ENCODE assay signal across 9 cellular contexts in the genomic region with DNA sequence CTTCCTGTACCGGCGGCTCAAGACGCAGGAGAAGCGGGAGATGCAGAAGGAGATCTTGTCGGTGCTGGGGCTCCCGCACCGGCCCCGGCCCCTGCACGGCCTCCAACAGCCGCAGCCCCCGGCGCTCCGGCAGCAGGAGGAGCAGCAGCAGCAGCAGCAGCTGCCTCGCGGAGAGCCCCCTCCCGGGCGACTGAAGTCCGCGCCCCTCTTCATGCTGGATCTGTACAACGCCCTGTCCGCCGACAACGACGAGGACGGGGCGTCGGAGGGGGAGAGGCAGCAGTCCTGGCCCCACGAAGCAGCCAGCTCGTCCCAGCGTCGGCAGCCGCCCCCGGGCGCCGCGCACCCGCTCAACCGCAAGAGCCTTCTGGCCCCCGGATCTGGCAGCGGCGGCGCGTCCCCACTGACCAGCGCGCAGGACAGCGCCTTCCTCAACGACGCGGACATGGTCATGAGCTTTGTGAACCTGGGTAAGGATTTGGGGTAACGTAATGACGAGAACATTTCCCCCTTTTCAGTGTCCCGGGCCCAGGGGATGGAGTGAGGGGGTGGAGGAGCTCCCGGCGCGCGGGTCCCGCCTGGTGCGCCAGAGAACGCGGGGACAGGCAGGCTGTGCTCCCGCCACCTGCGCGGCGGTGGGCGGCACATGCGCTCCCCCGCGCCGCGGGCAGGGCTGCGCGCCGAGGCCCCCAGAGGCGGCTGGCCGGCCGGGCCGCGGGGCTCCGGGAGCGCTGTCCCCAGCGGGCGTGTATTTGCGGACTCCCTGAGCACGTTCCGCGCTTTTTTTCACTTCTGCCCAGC. TPM values are rescaled to one million over a fixed set of nuclear protein-coding genes. Genes with fewer than 3 reads are reported as not detected.
DNase-seq lines count a peak whose midpoint lies in the region; ATAC-seq and TF ChIP-seq lines count a peak whose summit lies in the region.
"Had no signal": no experiment of that assay in that cellular context is flagged by ENCODE, and none has a peak within 500 bp of the region (broad histone marks: within the 10 kb centered on the region; RNA-seq: fewer than 3 reads in every experiment).

No MANE protein-coding gene starts in this region.

- H3K27ac ChIP-seq in testis: no peak overlapping the region

- no peak for TF ChIP-seq POLR2A in testis (IDR thresholded peaks at IDR 0.05)

- H3K27ac Mint-ChIP-seq in activated naive CD8-positive, alpha-beta T cell treated with anti-CD3 and anti-CD28 coated beads for 36 hours: no peak overlapping the region

- peaks cover 86% of the 10 kb centered on the region for H3K27me3 Mint-ChIP-seq in activated naive CD8-positive, alpha-beta T cell treated with anti-CD3 and anti-CD28 coated beads for 36 hours

- no peaks in the 10 kb centered on the region for H3K36me3 ChIP-seq in ES-I3 (ENCODE audit: insufficient read depth, low read length)
- no peaks in the 10 kb centered on the region for H3K36me3 ChIP-seq in testis (ENCODE audit: low read depth, missing control alignments)

- H3K9me3 ChIP-seq in ES-I3 (ENCODE audit: control insufficient read depth, insufficient read depth, low read length) (no peaks in the 10 kb centered on the region), testis (no peaks in the 10 kb centered on the region)

- H3K36me3 Mint-ChIP-seq in activated naive CD8-positive, alpha-beta T cell treated with anti-CD3 and anti-CD28 coated beads for 36 hours: no peaks in the 10 kb centered on the region

- H3K27me3 ChIP-seq in testis: no peaks in the 10 kb centered on the region

- H3K9ac ChIP-seq in ES-I3 (ENCODE audit: low read depth, low read length): peak overlapping the region; percentile 43; the same call in 1 of the 2 replicates

- peak overlapping the region; percentile 49 to 60 for H3K4me3 ChIP-seq in testis

- peak; percentile 6 for ATAC-seq in HG02759 (IDR thresholded peaks at IDR 0.05; ENCODE audit: unreplicated experiment)
- ATAC-seq in GM18870 (IDR thresholded peaks at IDR 0.05; ENCODE audit: unreplicated experiment): no peak
- ATAC-seq in GM21786 (IDR thresholded peaks at IDR 0.05; ENCODE audit: unreplicated experiment): no peak

- TF ChIP-seq CTCF in testis (IDR thresholded peaks at IDR 0.05): no peak

- peak; percentile 14 for DNase-seq in activated naive CD8-positive, alpha-beta T cell treated with anti-CD3 and anti-CD28 coated beads for 36 hours
- peak; percentile 65 for DNase-seq in islet precursor cell
- DNase-seq in testis: no peak
- no peak for DNase-seq in NCI-H524 treated with DMSO at 0.1 percent for 48 hours (lab: John Stamatoyannopoulos, UW)

- WGBS in testis, 2 donors: 0 to 1% methylated on average over 35 to 83 of the region's 86 CpGs

- no peaks in the 10 kb centered on the region for H3K9me3 Mint-ChIP-seq in activated naive CD8-positive, alpha-beta T cell treated with anti-CD3 and anti-CD28 coated beads for 36 hours

- H3K4me1 ChIP-seq in ES-I3 (ENCODE audit: insufficient read depth, low read length) (peaks cover 11% of the 10 kb centered on the region), testis (peaks cover 12% of the 10 kb centered on the region)

- peaks cover 11% of the 10 kb centered on the region for H3K4me1 Mint-ChIP-seq in activated naive CD8-positive, alpha-beta T cell treated with anti-CD3 and anti-CD28 coated beads for 36 hours

- intact Hi-C loops in testis (cut with DNase I; ENCODE audit: low total_unique reads): loop anchor here (5.0 kb wide), 1 partner anchor 265 kb away; no protein-coding TSS in a partner anchor

- H3K4me3 Mint-ChIP-seq in activated naive CD8-positive, alpha-beta T cell treated with anti-CD3 and anti-CD28 coated beads for 36 hours: peak overlapping the region; percentile 64

RNA-seq across cellular contexts. Expression of a gene that starts 1.5 kb away (rescaled TPM):
- total RNA-seq in activated naive CD8-positive, alpha-beta T cell treated with anti-CD3 and anti-CD28 coated beads for 36 hours: not detected
- 10 to 100 TPM; 11.4 to 13.6 TPM for total RNA-seq in testis
- 6.2 TPM for polyA plus RNA-seq in testis (ENCODE audit: insufficient read depth, low read depth, low replicate concordance)
- total RNA-seq: T-helper 1 cell treated with Interleukin-12 subunit alpha and Interleukin-12 subunit beta and Interleukin-4 antibody, amounts not matched to agents 30 ng/mL and 1 ng/mL, for 36 hours had no signal

Comparison
In these comparisons a context has a peak if more than half of its experiments do, and no peak if none do; other contexts are left out.
1. DNase-seq: peak in activated naive CD8-positive, alpha-beta T cell treated with anti-CD3 and anti-CD28 coated beads for 36 hours (single experiment) and islet precursor cell (single experiment); none in testis (single experiment) and NCI-H524 treated with DMSO at 0.1 percent for 48 hours (single experiment).
2. RNA of a gene that starts 1.5 kb away (total RNA-seq): 11.4 to 13.6 TPM in testis; not detected in activated naive CD8-positive, alpha-beta T cell treated with anti-CD3 and anti-CD28 coated beads for 36 hours; every median in the first group is over 10 times any median in the second.